ENCODE assay signal across 1 cellular context in genomic region chr20:25543068-25543467, GRCh38.
TF ChIP-seq lines count a peak whose summit lies in the region.

No MANE protein-coding gene starts in this region.

TF ChIP-seq in GM23338, 12 proteins besides CTCF, POLR2A, EP300 and RAD21:
- TF ChIP-seq REST (IDR thresholded peaks at IDR 0.05; ENCODE audit: unreplicated experiment) (no peak), STAT1 (IDR thresholded peaks at IDR 0.05; ENCODE audit: unreplicated experiment) (no peak), ZNF331 (CRISPR knock-in tag; IDR thresholded peaks at IDR 0.05; ENCODE audit: low read depth) (no peak), NANOG (IDR thresholded peaks at IDR 0.05; ENCODE audit: borderline replicate concordance) (no peak), CREB1 (CRISPR knock-in tag; IDR thresholded peaks at IDR 0.05; ENCODE audit: low read depth) (no peak), EZH2 (IDR thresholded peaks at IDR 0.05; ENCODE audit: low read depth, unreplicated experiment) (no peak)
